ENCODE assay signal across 8 cellular contexts in the genomic region with DNA sequence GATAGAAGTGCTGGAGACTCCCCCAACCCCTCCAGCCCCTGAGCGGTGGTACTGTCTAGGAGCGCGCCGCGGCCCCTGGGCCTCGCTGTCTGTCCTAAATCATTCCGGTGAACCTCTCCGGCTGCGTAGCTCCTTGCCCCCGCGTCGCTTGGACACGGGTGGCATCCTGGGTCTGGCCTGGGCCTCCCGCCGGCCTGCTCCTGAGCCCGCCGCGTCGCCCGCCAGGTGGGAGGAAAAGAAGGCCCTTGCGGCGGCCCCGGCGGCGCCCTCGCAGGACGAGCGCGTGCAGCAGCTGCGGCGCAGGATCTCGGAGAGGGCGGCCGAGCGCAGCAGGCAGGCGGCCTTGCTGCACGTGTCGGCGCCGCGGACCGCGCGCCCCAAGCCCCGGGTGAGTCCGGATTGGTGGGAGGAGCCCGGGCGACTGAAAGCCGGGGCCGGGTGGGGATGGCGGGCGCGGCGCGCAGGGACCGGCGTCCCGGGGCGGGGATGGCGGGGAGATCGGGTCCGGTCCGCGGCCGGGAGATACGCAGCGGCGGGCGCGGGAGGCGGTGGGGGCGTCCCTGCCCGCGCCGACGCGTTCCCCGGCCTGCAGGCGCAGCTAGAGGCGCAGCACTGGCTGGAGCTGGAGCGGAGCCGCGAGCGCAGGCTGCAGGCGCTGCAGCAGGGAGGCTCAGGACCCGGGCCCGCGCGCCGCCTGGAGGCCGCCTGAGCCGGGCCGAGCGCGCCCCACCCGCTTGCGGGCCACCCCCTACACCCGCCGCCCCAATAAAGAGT. TPM values are rescaled to one million over a fixed set of nuclear protein-coding genes. Genes with fewer than 3 reads are reported as not detected.
DNase-seq lines count a peak whose midpoint lies in the region; ATAC-seq and TF ChIP-seq lines count a peak whose summit lies in the region.

No MANE protein-coding gene starts in this region.

- peak; percentile 64 for TF ChIP-seq CTCF in GM13976 (IDR thresholded peaks at IDR 0.05; ENCODE audit: borderline replicate concordance, control extremely low read depth, extremely low read depth, insufficient read depth, missing control alignments)

- in situ Hi-C loops in GM13976 (cut with MboI; ENCODE audit: low sequenced_read_pairs, unreplicated experiment): no loop called here

- DNase-seq in GM13976 (ENCODE audit: low spot score): peak; percentile 89
- peak; percentile 57 for DNase-seq in NCI-H1092 treated with DMSO at 0.1 percent for 48 hours (lab: John Stamatoyannopoulos, UW)
- DNase-seq in activated CD4-positive, alpha-beta T cell treated with anti-CD3 and anti-CD28 coated beads for 1 hour: peak; percentile 57
- peak; percentile 83 for DNase-seq in cerebellum (ENCODE audit: low spot score)
- DNase-seq in kidney glomerular epithelial cell (lab: John Stamatoyannopoulos, UW): peak; percentile 27
- DNase-seq in stimulated activated CD4-positive, alpha-beta T cell treated with anti-CD3 and anti-CD28 coated beads, Interleukin-15, amount 100 ng/mL, for 24 hours: peak; percentile 76
- DNase-seq in NCI-H774 (lab: John Stamatoyannopoulos, UW): no peak

- ATAC-seq in HG02588 (IDR thresholded peaks at IDR 0.05; ENCODE audit: unreplicated experiment): peak; percentile 72

RNA-seq across cellular contexts. Expression of gene RNF4, which starts 6.5 kb away (rescaled TPM):
- total RNA-seq in cerebellum: 45.0 TPM

RNA-seq across cellular contexts. Expression of gene CFAP99, which starts 43.6 kb away (rescaled TPM):
- total RNA-seq in cerebellum: 0.45 TPM

RNA-seq across cellular contexts. Expression of gene ZFYVE28, which starts 44.0 kb away (rescaled TPM):
- 5.7 TPM for total RNA-seq in cerebellum
